8 cellular contexts compared by ENCODE assay signal in the genomic region with DNA sequence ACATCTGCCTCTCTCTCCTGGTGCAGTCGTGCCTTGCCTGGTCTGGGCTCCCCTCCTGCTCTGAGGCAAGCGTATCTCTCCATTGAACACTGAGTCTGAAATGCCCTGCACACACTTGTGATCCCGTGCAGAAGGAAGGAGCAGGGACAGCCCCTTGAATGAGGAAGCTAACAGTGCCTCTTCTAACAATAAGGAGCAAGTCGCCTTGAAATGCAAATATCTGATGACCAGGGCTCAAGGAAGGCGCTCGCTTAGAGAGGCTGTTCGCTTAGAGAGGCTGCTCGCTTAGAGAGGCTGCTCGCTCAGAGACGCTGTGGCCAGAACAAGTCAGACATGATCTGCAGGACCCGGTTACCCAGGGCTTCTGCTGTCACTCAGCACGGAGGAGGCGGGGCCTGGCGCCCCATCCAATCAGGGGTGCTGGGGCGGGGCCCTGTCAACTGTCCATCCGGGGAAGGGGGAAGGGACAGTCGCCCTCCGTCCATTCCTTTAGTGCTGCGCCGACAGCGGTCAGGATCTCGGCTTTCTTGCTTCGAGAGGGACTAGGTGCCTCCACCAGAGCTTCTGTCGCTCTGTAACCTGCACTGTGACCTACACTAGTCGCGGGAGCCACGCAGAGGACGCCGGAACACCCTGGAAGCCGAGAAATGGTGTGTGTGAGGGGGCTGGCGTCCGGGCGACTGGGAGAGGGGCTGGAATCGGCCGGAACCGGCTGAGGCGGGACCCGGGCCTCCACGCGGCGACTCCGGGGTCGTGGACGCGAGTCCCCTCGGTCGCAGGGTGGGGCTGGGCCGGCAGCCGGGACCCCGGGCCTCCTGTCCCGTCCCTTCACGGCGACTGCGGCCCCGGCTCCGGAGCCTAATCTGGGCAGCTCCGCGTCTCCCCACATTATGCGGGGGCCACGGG. TPM values are rescaled to one million over a fixed set of nuclear protein-coding genes. Genes with fewer than 3 reads are reported as not detected.
DNase-seq lines count a peak whose midpoint lies in the region; ATAC-seq and TF ChIP-seq lines count a peak whose summit lies in the region.

TSS of gene ZNF440 (plus strand) at position 473 of the 906 bp plus-strand sequence. CDS start at position 648, 175 bp downstream.

- H3K36me3 Mint-ChIP-seq in activated CD8-positive, alpha-beta T cell treated with anti-CD3 and anti-CD28 coated beads for 36 hours (ENCODE audit: low read depth): peaks cover 24% of the 10 kb centered on the region

- H3K9ac ChIP-seq in BLaER1 treated with 17β-estradiol and CSF1 and Interleukin-3, amounts not matched to agents 10 nM and 100 nM: peak within 1 kb of the TSS; percentile 84 to 97 (median 91)

- peak; percentile 95 for DNase-seq in GM19240 (ENCODE audit: insufficient read length, low spot score)
- DNase-seq in NCI-H774 (lab: John Stamatoyannopoulos, UW): peak; percentile 91
- peak; percentile 96 for DNase-seq in activated CD8-positive, alpha-beta T cell treated with anti-CD3 and anti-CD28 coated beads for 36 hours
- DNase-seq in effector CD8-positive, alpha-beta T cell (lab: John Stamatoyannopoulos, UW): peak; percentile 78
- peak; percentile 98 for DNase-seq in medulla oblongata (ENCODE audit: extremely low spot score)
- DNase-seq in stimulated activated CD4-positive, alpha-beta T cell treated with anti-CD3 and anti-CD28 coated beads, TNF-alpha, amount 100 ng/mL, for 48 hours (ENCODE audit: low read depth in 3 of 3): peak; percentile 76 to 91 (median 80)

- ATAC-seq in HG03457 (IDR thresholded peaks at IDR 0.05; ENCODE audit: unreplicated experiment): peak; percentile 92
- ATAC-seq in activated CD8-positive, alpha-beta T cell treated with anti-CD3 and anti-CD28 coated beads for 36 hours: peak; percentile 99

- intact Hi-C loops in activated CD8-positive, alpha-beta T cell treated with anti-CD3 and anti-CD28 coated beads for 36 hours (cut with micrococcal nuclease): no loop called here

- POLR2A ChIA-PET in activated CD8-positive, alpha-beta T cell treated with anti-CD3 and anti-CD28 coated beads for 36 hours (lab: Charles Lee): interaction anchor here (0.6 to 2.9 kb wide), 7 partner anchors 15 to 348 kb away, joined by 3 to 8 read pairs (median 4); partner anchors contain the start of genes ZNF441, ZNF491 and ZNF823

- no peaks in the 10 kb centered on the region for H3K27me3 Mint-ChIP-seq in activated CD8-positive, alpha-beta T cell treated with anti-CD3 and anti-CD28 coated beads for 36 hours

- peak within 1 kb of the TSS; percentile 75 to 96 (median 85) for H3K4me2 ChIP-seq in BLaER1 treated with 17β-estradiol and CSF1 and Interleukin-3, amounts not matched to agents 10 nM and 100 nM

- peaks cover under 1% of the 10 kb centered on the region for H3K9me3 Mint-ChIP-seq in activated CD8-positive, alpha-beta T cell treated with anti-CD3 and anti-CD28 coated beads for 36 hours

- peak within 1 kb of the TSS; percentile 87 for H3K4me3 Mint-ChIP-seq in activated CD8-positive, alpha-beta T cell treated with anti-CD3 and anti-CD28 coated beads for 36 hours

- H3K36me3 ChIP-seq in BLaER1 treated with 17β-estradiol and CSF1 and Interleukin-3, amounts not matched to agents 10 nM and 100 nM: peaks cover 14 to 51% (median 43%) of the 10 kb centered on the region in 11 experiments

- H3K9me3 ChIP-seq in BLaER1 treated with 17β-estradiol and CSF1 and Interleukin-3, amounts not matched to agents 10 nM and 100 nM (replicated peaks in 1 of 11): peaks cover 47 to 68% (median 61%) of the 10 kb centered on the region in 11 experiments

- H3K4me3 ChIP-seq in BLaER1 treated with 17β-estradiol and CSF1 and Interleukin-3, amounts not matched to agents 10 nM and 100 nM: peak within 1 kb of the TSS; percentile 80 to 95 (median 87)

- peak within 1 kb of the TSS; percentile 81 for H3K27ac Mint-ChIP-seq in activated CD8-positive, alpha-beta T cell treated with anti-CD3 and anti-CD28 coated beads for 36 hours

- no peak for TF ChIP-seq CTCF in activated CD8-positive, alpha-beta T cell treated with anti-CD3 and anti-CD28 coated beads for 36 hours (IDR thresholded peaks at IDR 0.05)

- CTCF ChIA-PET in activated CD8-positive, alpha-beta T cell treated with anti-CD3 and anti-CD28 coated beads for 36 hours (lab: Charles Lee): interaction anchor here (1.0 to 3.9 kb wide), 2 partner anchors 16 to 245 kb away, joined by 3 to 56 read pairs; partner anchors contain the start of gene ZNF491

- H3K4me1 ChIP-seq in BLaER1 treated with 17β-estradiol and CSF1 and Interleukin-3, amounts not matched to agents 10 nM and 100 nM: peaks cover 12 to 19% (median 15%) of the 10 kb centered on the region in 10 experiments; a peak in 19 of 20 replicates

- H3K4me1 Mint-ChIP-seq in activated CD8-positive, alpha-beta T cell treated with anti-CD3 and anti-CD28 coated beads for 36 hours (ENCODE audit: low read depth): peaks cover 22% of the 10 kb centered on the region

- H4K20me1 ChIP-seq in BLaER1 treated with 17β-estradiol and CSF1 and Interleukin-3, amounts not matched to agents 10 nM and 100 nM: no peaks in the 10 kb centered on the region

- no peaks in the 10 kb centered on the region for H3K27me3 ChIP-seq in BLaER1 treated with 17β-estradiol and CSF1 and Interleukin-3, amounts not matched to agents 10 nM and 100 nM

- H3K27ac ChIP-seq in BLaER1 treated with 17β-estradiol and CSF1 and Interleukin-3, amounts not matched to agents 10 nM and 100 nM: peak within 1 kb of the TSS; percentile 76 to 93 (median 85)

RNA-seq across cellular contexts. Expression of gene ZNF440, which starts in this region (rescaled TPM):
- total RNA-seq in activated CD8-positive, alpha-beta T cell treated with anti-CD3 and anti-CD28 coated beads for 36 hours: 1 to 10 TPM; 7.7 to 8.8 TPM

Comparison
In these comparisons a context has a peak if more than half of its experiments do, and no peak if none do; other contexts are left out.
1. Peak in every context shown above with its lines: DNase-seq, ATAC-seq, H3K4me3 ChIP-seq and H3K27ac ChIP-seq.